In the genomic region with DNA sequence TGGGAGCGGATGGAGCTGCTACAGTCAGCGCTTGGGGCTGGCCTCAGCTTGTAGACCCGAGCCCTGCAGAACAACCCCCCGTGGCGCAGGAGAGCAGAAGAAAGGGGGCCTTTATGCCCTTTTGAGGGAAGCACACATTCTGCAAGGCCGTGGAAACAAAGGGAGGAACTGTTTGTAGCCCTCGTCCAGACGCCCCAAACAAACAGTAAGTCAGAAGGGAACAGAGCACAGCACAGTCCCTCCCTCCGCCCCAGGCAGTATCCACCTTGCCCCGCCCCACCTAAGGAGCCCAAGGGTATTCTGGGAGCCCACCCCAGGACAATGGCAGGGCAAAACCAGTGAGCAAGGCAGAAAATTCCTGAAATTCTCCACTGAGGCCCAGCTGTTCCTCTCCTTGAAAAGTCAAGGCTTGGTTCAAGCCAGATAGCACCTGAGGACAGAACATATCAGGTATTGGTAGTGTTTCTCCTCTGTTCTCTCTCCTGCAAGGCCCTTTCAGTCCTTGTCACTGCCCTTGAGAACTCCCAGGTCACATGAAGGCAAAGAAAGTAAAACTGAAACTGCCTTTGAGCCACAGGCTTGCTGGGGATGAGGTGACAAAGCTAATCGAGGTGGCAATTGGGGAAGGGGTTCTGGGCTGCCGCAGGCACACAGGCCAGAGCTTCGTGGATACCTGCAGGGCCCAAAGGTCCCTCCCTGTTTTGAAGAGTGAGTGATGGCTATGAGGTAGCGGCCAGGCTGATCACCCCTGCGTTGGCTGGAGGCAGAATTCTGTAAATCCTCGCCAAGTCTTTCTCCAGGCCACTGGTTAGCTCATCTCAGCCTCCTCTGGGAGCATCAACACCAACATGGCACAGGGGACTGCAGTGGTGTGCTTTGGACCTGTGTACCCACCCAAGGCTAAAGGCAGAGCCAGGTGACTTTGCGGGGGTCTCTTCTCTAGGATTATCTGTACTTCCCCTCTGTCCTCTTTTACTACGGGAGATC, we compare ENCODE assay signal across 8 cellular contexts. TPM values are rescaled to one million over a fixed set of nuclear protein-coding genes. Genes with fewer than 3 reads are reported as not detected.
DNase-seq lines count a peak whose midpoint lies in the region; ATAC-seq and TF ChIP-seq lines count a peak whose summit lies in the region.

No MANE protein-coding gene starts in this region.

- H4K20me1 ChIP-seq in neural cell (ENCODE audit: insufficient read depth) = no peaks in the 10 kb centered on the region

- ATAC-seq in GM21367 (IDR thresholded peaks at IDR 0.05; ENCODE audit: unreplicated experiment) (peak; percentile 76), foreskin keratinocyte (peak; percentile 90)
- peak; percentile 87 for ATAC-seq in stimulated activated naive CD8-positive, alpha-beta T cell treated with anti-CD3 and anti-CD28 coated beads, Interleukin-15, amount 100 ng/mL, for 72 hours

- H3K27ac ChIP-seq in foreskin keratinocyte (peak overlapping the region; percentile 90), neural cell (ENCODE audit: low read length) (peak overlapping the region; percentile 55)

- peak overlapping the region; percentile 94 to 95 for H3K27ac Mint-ChIP-seq in stimulated activated naive CD8-positive, alpha-beta T cell treated with anti-CD3 and anti-CD28 coated beads, Interleukin-15, amount 100 ng/mL, for 72 hours

- DNase-seq in DMS 273 treated with DMSO at 0.1 percent for 48 hours (lab: John Stamatoyannopoulos, UW) (peak; percentile 57), HT1080 (ENCODE audit: low read depth) (peak; percentile 91), RKO (ENCODE audit: low spot score) (peak; percentile 64), foreskin keratinocyte (peak; percentile 68 to 69)
- DNase-seq in activated effector memory CD4-positive, alpha-beta T cell treated with Interleukin-2 at 50 U/mL for 16 hours = peak; percentile 58
- peak; percentile 75 to 80 for DNase-seq in stimulated activated naive CD8-positive, alpha-beta T cell treated with anti-CD3 and anti-CD28 coated beads, Interleukin-15, amount 100 ng/mL, for 72 hours

- no peaks in the 10 kb centered on the region for H3K9me3 ChIP-seq in neural cell (ENCODE audit: low read length)

- peak overlapping the region; percentile 66 for H3K4me3 ChIP-seq in neural cell (ENCODE audit: low read length)

- H3K9me3 Mint-ChIP-seq in stimulated activated naive CD8-positive, alpha-beta T cell treated with anti-CD3 and anti-CD28 coated beads, Interleukin-15, amount 100 ng/mL, for 72 hours = no peaks in the 10 kb centered on the region

- no peaks in the 10 kb centered on the region for H3F3A ChIP-seq in neural cell (ENCODE audit: insufficient read depth, low read length, poor library complexity, severe bottlenecking)

- H3K9me2 ChIP-seq in neural cell (ENCODE audit: insufficient read depth, low read length) = no peaks in the 10 kb centered on the region

- H3K27me3 Mint-ChIP-seq in stimulated activated naive CD8-positive, alpha-beta T cell treated with anti-CD3 and anti-CD28 coated beads, Interleukin-15, amount 100 ng/mL, for 72 hours = no peaks in the 10 kb centered on the region

- peak overlapping the region; percentile 87 to 98 for H3K4me3 Mint-ChIP-seq in stimulated activated naive CD8-positive, alpha-beta T cell treated with anti-CD3 and anti-CD28 coated beads, Interleukin-15, amount 100 ng/mL, for 72 hours

- peak overlapping the region; percentile 65 for H3K9ac ChIP-seq in neural cell (ENCODE audit: low read length)

- H3K27me3 ChIP-seq in foreskin keratinocyte (no peaks in the 10 kb centered on the region), neural cell (ENCODE audit: insufficient read depth, low read depth, low read length) (no peaks in the 10 kb centered on the region)

- H3K79me2 ChIP-seq in neural cell (replicated peaks; ENCODE audit: insufficient read depth, low read length) = no peaks in the 10 kb centered on the region

- H3K4me1 ChIP-seq in foreskin keratinocyte = peaks cover 16% of the 10 kb centered on the region

- no peaks in the 10 kb centered on the region for H3K36me3 ChIP-seq in neural cell (ENCODE audit: insufficient read depth, low read length)

- peak overlapping the region; percentile 74 for H2AFZ ChIP-seq in neural cell (ENCODE audit: low read depth, low read length)

- H3K4me2 ChIP-seq in neural cell (ENCODE audit: low read length) = peak overlapping the region; percentile 87

- H3K4me1 Mint-ChIP-seq in stimulated activated naive CD8-positive, alpha-beta T cell treated with anti-CD3 and anti-CD28 coated beads, Interleukin-15, amount 100 ng/mL, for 72 hours = peaks cover 77% of the 10 kb centered on the region

- no peak for TF ChIP-seq EP300 in neural cell (conservative IDR thresholded peaks at IDR 0.05; ENCODE audit: poor library complexity, severe bottlenecking)

- TF ChIP-seq CTCF in foreskin keratinocyte (conservative IDR thresholded peaks at IDR 0.05) (no peak), neural cell (IDR thresholded peaks at IDR 0.05; ENCODE audit: poor library complexity, severe bottlenecking) (no peak)

- TF ChIP-seq RAD21 in neural cell (conservative IDR thresholded peaks at IDR 0.05) = no peak

TF ChIP-seq in neural cell, 6 proteins besides CTCF, POLR2A, EP300 and RAD21:
- TF ChIP-seq POLR2AphosphoS5 (IDR thresholded peaks at IDR 0.05) (peak; percentile 78), EZH2 (IDR thresholded peaks at IDR 0.05; ENCODE audit: borderline replicate concordance, insufficient read depth, low read length, poor library complexity, severe bottlenecking) (no peak), SMC3 (conservative IDR thresholded peaks at IDR 0.05; ENCODE audit: poor library complexity) (no peak), MXI1 (conservative IDR thresholded peaks at IDR 0.05; ENCODE audit: poor library complexity, severe bottlenecking) (no peak), TAF1 (IDR thresholded peaks at IDR 0.05; ENCODE audit: low read depth) (no peak)
- TF ChIP-seq, protein P1, sequence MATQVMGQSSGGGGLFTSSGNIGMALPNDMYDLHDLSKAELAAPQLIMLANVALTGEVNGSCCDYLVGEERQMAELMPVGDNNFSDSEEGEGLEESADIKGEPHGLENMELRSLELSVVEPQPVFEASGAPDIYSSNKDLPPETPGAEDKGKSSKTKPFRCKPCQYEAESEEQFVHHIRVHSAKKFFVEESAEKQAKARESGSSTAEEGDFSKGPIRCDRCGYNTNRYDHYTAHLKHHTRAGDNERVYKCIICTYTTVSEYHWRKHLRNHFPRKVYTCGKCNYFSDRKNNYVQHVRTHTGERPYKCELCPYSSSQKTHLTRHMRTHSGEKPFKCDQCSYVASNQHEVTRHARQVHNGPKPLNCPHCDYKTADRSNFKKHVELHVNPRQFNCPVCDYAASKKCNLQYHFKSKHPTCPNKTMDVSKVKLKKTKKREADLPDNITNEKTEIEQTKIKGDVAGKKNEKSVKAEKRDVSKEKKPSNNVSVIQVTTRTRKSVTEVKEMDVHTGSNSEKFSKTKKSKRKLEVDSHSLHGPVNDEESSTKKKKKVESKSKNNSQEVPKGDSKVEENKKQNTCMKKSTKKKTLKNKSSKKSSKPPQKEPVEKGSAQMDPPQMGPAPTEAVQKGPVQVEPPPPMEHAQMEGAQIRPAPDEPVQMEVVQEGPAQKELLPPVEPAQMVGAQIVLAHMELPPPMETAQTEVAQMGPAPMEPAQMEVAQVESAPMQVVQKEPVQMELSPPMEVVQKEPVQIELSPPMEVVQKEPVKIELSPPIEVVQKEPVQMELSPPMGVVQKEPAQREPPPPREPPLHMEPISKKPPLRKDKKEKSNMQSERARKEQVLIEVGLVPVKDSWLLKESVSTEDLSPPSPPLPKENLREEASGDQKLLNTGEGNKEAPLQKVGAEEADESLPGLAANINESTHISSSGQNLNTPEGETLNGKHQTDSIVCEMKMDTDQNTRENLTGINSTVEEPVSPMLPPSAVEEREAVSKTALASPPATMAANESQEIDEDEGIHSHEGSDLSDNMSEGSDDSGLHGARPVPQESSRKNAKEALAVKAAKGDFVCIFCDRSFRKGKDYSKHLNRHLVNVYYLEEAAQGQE (IDR thresholded peaks at IDR 0.05; ENCODE audit: borderline replicate concordance) = no peak

RNA-seq across cellular contexts. Expression of gene DGLUCY, which starts 0.5 kb away (rescaled TPM):
- total RNA-seq in HT1080 (2014; rRNA removed; shearing (Covaris generic)) = 24.9 and 26.4 TPM in 2 replicates
- polyA plus RNA-seq in HT1080 (2015; cell fraction: cytosol; rRNA removed) = 11.7 and 12.6 TPM in 2 replicates
- polyA plus RNA-seq in HT1080 (2015; cell fraction: nucleus; rRNA removed) = 47.3 and 58.1 TPM in 2 replicates
- 29.8 and 33.2 TPM in 2 replicates for total RNA-seq in foreskin keratinocyte
- polyA plus RNA-seq in foreskin keratinocyte (18.2 and 18.8 TPM in 2 replicates), neural cell (30.5 and 35.8 TPM in 2 replicates)
- 26.9 and 35.3 TPM in 2 replicates for polyA minus RNA-seq in neural cell

RNA-seq across cellular contexts. Expression of gene RPS6KA5, which starts 53.9 kb away (rescaled TPM):
- 3.0 and 3.6 TPM in 2 replicates for total RNA-seq in HT1080 (2014; rRNA removed; shearing (Covaris generic))
- polyA plus RNA-seq in HT1080 (2015; cell fraction: cytosol; rRNA removed) = 3.3 and 4.7 TPM in 2 replicates
- 6.4 and 7.1 TPM in 2 replicates for polyA plus RNA-seq in HT1080 (2015; cell fraction: nucleus; rRNA removed)
- 2.4 and 3.1 TPM in 2 replicates for total RNA-seq in foreskin keratinocyte
- 0.36 and 0.60 TPM in 2 replicates for polyA plus RNA-seq in foreskin keratinocyte
- 6.3 and 11.1 TPM in 2 replicates for polyA plus RNA-seq in neural cell
- polyA minus RNA-seq in neural cell = 14.1 and 19.3 TPM in 2 replicates

Comparison
In these comparisons a context has a peak if more than half of its experiments do, and no peak if none do; other contexts are left out.
1. Peak in every context shown above with its lines: DNase-seq, ATAC-seq, H3K4me3 ChIP-seq and H3K27ac ChIP-seq.